In genomic region chr17:63151981-63152523, GRCh38 we compare ENCODE assay signal across 13 cellular contexts.
DNase-seq lines count a peak whose midpoint lies in the region; ATAC-seq and TF ChIP-seq lines count a peak whose summit lies in the region.
"Had no signal": no experiment of that assay in that cellular context is flagged by ENCODE, and none has a peak within 500 bp of the region (broad histone marks: within the 10 kb centered on the region; RNA-seq: fewer than 3 reads in every experiment).

No MANE protein-coding gene starts in this region.

- CTCF ChIA-PET in HEK293 (lab: Yijun Ruan, JAX): no interaction called here

- no peak overlapping the region for H3K4me3 ChIP-seq in HEK293 (ENCODE audit: low read depth, low read length)
- H3K4me3 ChIP-seq in fibroblast of villous mesenchyme (ENCODE audit: low read depth, low read length): no peak overlapping the region
- H3K4me3 ChIP-seq in retinal pigment epithelial cell (ENCODE audit: low read length): no peak overlapping the region
- H3K4me3 ChIP-seq: K562, thyroid gland had no signal

- TF ChIP-seq CTCF in HEK293 (tag by site-specific recombination; IDR thresholded peaks at IDR 0.05) (no peak), fibroblast of villous mesenchyme (IDR thresholded peaks at IDR 0.05; ENCODE audit: insufficient read depth, low read depth, low read length) (no peak), retinal pigment epithelial cell (conservative IDR thresholded peaks at IDR 0.05; ENCODE audit: low read depth, low read length) (no peak)

- DNase-seq in fibroblast of villous mesenchyme (ENCODE audit: low read depth) (peak; percentile 47), retinal pigment epithelial cell (ENCODE audit: low read depth) (peak; percentile 58), NCI-H226 (no peak)
- DNase-seq in effector CD4-positive, alpha-beta T cell: no peak
- DNase-seq: activated CD4-positive, alpha-beta memory T cell treated with anti-CD3 and anti-CD28 coated beads, Interleukin-2, amount 10 ng/mL, durations not matched to agents 7 days and 5 days; activated naive CD8-positive, alpha-beta T cell treated with anti-CD3 and anti-CD28 coated beads, Interleukin-2, amount 50 U/mL, for 24 hours; left cardiac atrium; NCI-H345; thyroid gland had no signal

- no peaks in the 10 kb centered on the region for H3K9me3 ChIP-seq in HEK293 (ENCODE audit: control insufficient read depth, insufficient read depth, low read depth, low read length)
- H3K9me3 ChIP-seq: thyroid gland had no signal

- no peak overlapping the region; the same call in 1 of the 2 replicates for H3K27ac ChIP-seq in HEK293 (ENCODE audit: extremely low read depth, low read depth, low read length)
- H3K27ac ChIP-seq: thyroid gland had no signal

- peaks cover 42% of the 10 kb centered on the region for H3K4me1 ChIP-seq in HEK293 (ENCODE audit: control insufficient read depth, insufficient read depth, low read length)
- H3K4me1 ChIP-seq: thyroid gland had no signal

- H3K36me3 ChIP-seq in HEK293 (ENCODE audit: control insufficient read depth in 2 of 2, insufficient read depth in 1 of 2, low read length in 2 of 2): no peaks in the 10 kb centered on the region
- H3K36me3 ChIP-seq: thyroid gland had no signal

- POLR2A ChIA-PET in HEK293 (lab: Yijun Ruan, JAX): no interaction called here

- peak; percentile 70 for ATAC-seq in SK-N-SH treated with all-trans-retinoic acid at 6 μM for 48 hours
- ATAC-seq in GM18502 (IDR thresholded peaks at IDR 0.05; ENCODE audit: poor library complexity, unreplicated experiment): no peak
- ATAC-seq: activated naive CD8-positive, alpha-beta T cell treated with anti-CD3 and anti-CD28 coated beads, Interleukin-2, amount 50 U/mL, for 24 hours; K562 had no signal

TF ChIP-seq in HEK293, 187 proteins besides CTCF, POLR2A, EP300 and RAD21 (continues in another document):
- TF ChIP-seq ZNF501 (tag by site-specific recombination; IDR thresholded peaks at IDR 0.05): no peak
- peak; percentile 42; the same call in 1 of the 2 replicates for TF ChIP-seq ZNF580 (tag by site-specific recombination; IDR thresholded peaks at IDR 0.05)
- 0 out of 2 replicates have a peak, but pooled peaks have one; percentile 61 for TF ChIP-seq MZF1 (tag by site-specific recombination; IDR thresholded peaks at IDR 0.05; ENCODE audit: borderline replicate concordance)
- no peak for TF ChIP-seq SP7 (tag by site-specific recombination; IDR thresholded peaks at IDR 0.05)
- no peak for TF ChIP-seq ZNF311 (tag by site-specific recombination; IDR thresholded peaks at IDR 0.05; ENCODE audit: borderline replicate concordance)
- peak; percentile 67 for TF ChIP-seq PRDM4 (tag by site-specific recombination; IDR thresholded peaks at IDR 0.05)
- peak; percentile 81 for TF ChIP-seq PRDM6 (tag by site-specific recombination; IDR thresholded peaks at IDR 0.05)

TF ChIP-seq in SK-N-SH treated with all-trans-retinoic acid at 6 μM for 48 hours, 23 proteins besides CTCF, POLR2A, EP300 and RAD21:
- no peak for TF ChIP-seq CSRNP3 (CRISPR knock-in tag; IDR thresholded peaks at IDR 0.05)
- no peak for TF ChIP-seq SNAI2 (CRISPR knock-in tag; IDR thresholded peaks at IDR 0.05)
- no peak for TF ChIP-seq OSR1 (CRISPR knock-in tag; IDR thresholded peaks at IDR 0.05)
- no peak for TF ChIP-seq ARNTL (CRISPR knock-in tag; IDR thresholded peaks at IDR 0.05; ENCODE audit: borderline replicate concordance, low read depth)
- no peak for TF ChIP-seq ZC3H10 (CRISPR knock-in tag; IDR thresholded peaks at IDR 0.05)
- no peak for TF ChIP-seq ESRRG (CRISPR knock-in tag; IDR thresholded peaks at IDR 0.05)
- no peak for TF ChIP-seq CREB5 (CRISPR knock-in tag; IDR thresholded peaks at IDR 0.05; ENCODE audit: low read depth)
- TF ChIP-seq TSHZ2 (CRISPR knock-in tag; IDR thresholded peaks at IDR 0.05): no peak
- no peak for TF ChIP-seq BACH2 (CRISPR knock-in tag; IDR thresholded peaks at IDR 0.05; ENCODE audit: borderline replicate concordance)
TF ChIP-seq in SK-N-SH treated with all-trans-retinoic acid at 6 μM for 48 hours: peak in this region for 0.

Comparison
In these comparisons a context has a peak if more than half of its experiments do, and no peak if none do; other contexts are left out.
1. DNase-seq: peak in fibroblast of villous mesenchyme (single experiment) and retinal pigment epithelial cell (single experiment); none in effector CD4-positive, alpha-beta T cell (single experiment) and NCI-H226 (single experiment).